Comparison of ENCODE assay signal across 17 cellular contexts in the genomic region with DNA sequence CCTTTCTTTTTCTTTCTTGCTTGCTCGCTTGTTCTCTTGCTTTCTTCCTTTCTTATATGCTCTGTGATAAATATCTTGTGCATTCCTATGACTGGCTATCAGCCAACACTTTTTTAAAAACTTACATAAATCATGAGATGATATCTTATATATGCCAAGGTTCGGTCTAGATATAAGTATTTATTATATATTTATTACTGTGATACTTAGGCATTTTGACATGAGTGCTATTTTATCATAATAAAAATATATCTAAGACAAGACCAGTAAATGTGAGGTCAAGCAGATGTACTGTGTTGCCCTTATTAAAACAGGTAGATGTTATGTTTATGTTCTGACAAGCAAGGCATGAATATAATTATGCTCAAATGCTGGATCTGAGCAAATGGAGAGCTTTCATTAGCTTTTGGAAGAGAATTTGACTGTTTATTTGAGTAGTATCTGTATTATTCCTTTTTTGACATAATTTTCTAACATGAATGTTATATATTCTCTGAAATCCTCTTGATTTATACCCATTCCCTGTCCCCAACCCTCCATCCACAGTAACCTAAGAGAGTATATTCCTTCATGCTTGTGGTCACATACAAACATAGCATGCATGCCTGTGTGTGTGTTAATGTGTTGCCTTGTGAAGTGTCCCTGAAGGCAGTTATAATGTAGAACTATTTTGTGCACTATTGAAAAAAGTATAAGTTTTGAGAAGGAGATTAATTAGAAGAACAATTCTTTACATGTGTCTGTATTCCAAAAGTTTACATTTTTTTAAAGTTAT.
DNase-seq lines count a peak whose midpoint lies in the region; ATAC-seq lines count a peak whose summit lies in the region.
"Had no signal": no experiment of that assay in that cellular context is flagged by ENCODE, and none has a peak within 500 bp of the region (broad histone marks: within the 10 kb centered on the region; RNA-seq: fewer than 3 reads in every experiment).

No MANE protein-coding gene starts in this region.

- no peaks in the 10 kb centered on the region for H3K27me3 Mint-ChIP-seq in stimulated activated naive CD8-positive, alpha-beta T cell treated with anti-CD3 and anti-CD28 coated beads, Interleukin-15, amount 100 ng/mL, for 72 hours

- DNase-seq in GM03348 (ENCODE audit: low spot score): peak; percentile 5
- peak; percentile 31 for DNase-seq in amniotic epithelial cell (ENCODE audit: low read depth)
- peak; percentile 24 for DNase-seq in iris pigment epithelial cell (ENCODE audit: low read depth)
- DNase-seq in stimulated activated naive CD8-positive, alpha-beta T cell treated with anti-CD3 and anti-CD28 coated beads, Interleukin-15, amount 100 ng/mL, for 72 hours: no peak
- no peak for DNase-seq in Right ventricle myocardium superior
- DNase-seq in NCI-H2171 (lab: John Stamatoyannopoulos, UW): no peak
- DNase-seq: BE2C, GM23248, H9, NCI-H1694, NCI-H2081, NCI-H2171 treated with DMSO at 0.1 percent for 48 hours, NCI-H526, OCI-M1 had no signal

- H3K4me1 Mint-ChIP-seq in stimulated activated naive CD8-positive, alpha-beta T cell treated with anti-CD3 and anti-CD28 coated beads, Interleukin-15, amount 100 ng/mL, for 72 hours: no peaks in the 10 kb centered on the region

- intact Hi-C loops in Right ventricle myocardium superior (cut with DNase I): no loop called here

- no peak overlapping the region for H3K4me3 Mint-ChIP-seq in stimulated activated naive CD8-positive, alpha-beta T cell treated with anti-CD3 and anti-CD28 coated beads, Interleukin-15, amount 100 ng/mL, for 72 hours
- H3K4me3 Mint-ChIP-seq: H9 had no signal

- no peak for ATAC-seq in HG03159 (IDR thresholded peaks at IDR 0.05; ENCODE audit: unreplicated experiment)
- no peak for ATAC-seq in stimulated activated naive CD8-positive, alpha-beta T cell treated with anti-CD3 and anti-CD28 coated beads, Interleukin-15, amount 100 ng/mL, for 72 hours
- no peak for ATAC-seq in Right ventricle myocardium superior (ENCODE audit: poor library complexity)
- ATAC-seq: A549, Right ventricle myocardium inferior had no signal

- H3K9me3 Mint-ChIP-seq in stimulated activated naive CD8-positive, alpha-beta T cell treated with anti-CD3 and anti-CD28 coated beads, Interleukin-15, amount 100 ng/mL, for 72 hours: no peaks in the 10 kb centered on the region
- H3K9me3 Mint-ChIP-seq: H9 had no signal

- H3K27ac Mint-ChIP-seq in stimulated activated naive CD8-positive, alpha-beta T cell treated with anti-CD3 and anti-CD28 coated beads, Interleukin-15, amount 100 ng/mL, for 72 hours: no peak overlapping the region

Comparison
In these comparisons a context has a peak if more than half of its experiments do, and no peak if none do; other contexts are left out.
1. DNase-seq: peak in GM03348 (single experiment), amniotic epithelial cell (single experiment) and iris pigment epithelial cell (single experiment); none in stimulated activated naive CD8-positive, alpha-beta T cell treated with anti-CD3 and anti-CD28 coated beads, Interleukin-15, amount 100 ng/mL, for 72 hours (0 of 2), Right ventricle myocardium superior (single experiment) and NCI-H2171 (single experiment).